In the genomic region with DNA sequence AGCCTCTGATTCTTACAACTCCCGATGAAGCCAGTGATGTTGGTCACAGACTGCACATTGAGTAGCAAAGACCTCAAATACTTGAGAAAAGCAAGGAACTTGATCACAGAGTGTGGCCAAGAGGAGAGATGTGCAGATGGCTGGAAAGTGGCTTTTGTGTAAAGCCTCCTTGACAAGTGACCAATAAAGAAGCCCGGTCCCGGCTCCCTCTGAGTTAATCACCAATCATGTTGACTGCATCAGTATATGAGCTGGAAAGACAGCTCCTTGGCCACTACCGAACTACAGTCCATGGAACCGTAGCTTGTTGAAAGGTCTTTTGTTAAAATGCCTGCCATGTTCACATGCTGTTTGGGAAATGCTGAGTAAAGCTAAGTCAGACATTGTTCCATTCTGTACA, we compare ENCODE assay signal across 15 cellular contexts. TPM values are rescaled to one million over a fixed set of nuclear protein-coding genes. Genes with fewer than 3 reads are reported as not detected.
A peak's percentile ranks its signal among the peaks of the same experiment; 100 is the strongest.
DNase-seq lines count a peak whose midpoint lies in the region; ATAC-seq and TF ChIP-seq lines count a peak whose summit lies in the region.
"Had no signal": no experiment of that assay in that cellular context is flagged by ENCODE, and none has a peak within 500 bp of the region (broad histone marks: within the 10 kb centered on the region; RNA-seq: fewer than 3 reads in every experiment).

No MANE protein-coding gene starts in this region.

- peaks cover 5% of the 10 kb centered on the region for H3K9me3 Mint-ChIP-seq in activated CD4-positive, alpha-beta T cell treated with anti-CD3 and anti-CD28 coated beads, Interleukin-2, amount 10 ng/mL, durations not matched to agents 7 days and 5 days

- peaks cover 12% of the 10 kb centered on the region for H3K27me3 ChIP-seq in foreskin keratinocyte

- no peak for TF ChIP-seq CTCF in foreskin keratinocyte (conservative IDR thresholded peaks at IDR 0.05)

- DNase-seq in activated CD4-positive, alpha-beta T cell treated with anti-CD3 and anti-CD28 coated beads, Interleukin-2, amount 10 ng/mL, durations not matched to agents 7 days and 5 days: peak; percentile 4
- no peak for DNase-seq in activated CD4-positive, alpha-beta T cell treated with anti-CD3 and anti-CD28 coated beads, Interleukin-2, amount 50 U/mL, for 48 hours
- peak; percentile 83 for DNase-seq in NCI-H524 treated with DMSO at 0.1 percent for 48 hours (lab: John Stamatoyannopoulos, UW)
- no peak for DNase-seq in foreskin keratinocyte
- no peak for DNase-seq in stimulated activated CD4-positive, alpha-beta T cell treated with anti-CD3 and anti-CD28 coated beads, Interleukin-1b, Interleukin-23, amount 100 ng/mL, for 48 hours
- DNase-seq in SW480 (ENCODE audit: low spot score): no peak
- DNase-seq: glutamatergic neuron, NCI-H2081 treated with DMSO at 0.1 percent for 48 hours, NCI-H82 had no signal

- H3K27ac ChIP-seq in foreskin keratinocyte: peak overlapping the region; percentile 80
- H3K27ac ChIP-seq: A549, thoracic aorta had no signal

- no peak overlapping the region for H3K4me3 Mint-ChIP-seq in activated CD4-positive, alpha-beta T cell treated with anti-CD3 and anti-CD28 coated beads, Interleukin-2, amount 10 ng/mL, durations not matched to agents 7 days and 5 days

- no peaks in the 10 kb centered on the region for H3K27me3 Mint-ChIP-seq in activated CD4-positive, alpha-beta T cell treated with anti-CD3 and anti-CD28 coated beads, Interleukin-2, amount 10 ng/mL, durations not matched to agents 7 days and 5 days

- peaks cover 18% of the 10 kb centered on the region for H3K4me1 ChIP-seq in foreskin keratinocyte

- ATAC-seq in GM21619 (IDR thresholded peaks at IDR 0.05; ENCODE audit: unreplicated experiment): peak; percentile 1
- no peak for ATAC-seq in foreskin keratinocyte
- no peak for ATAC-seq in GM19328 (IDR thresholded peaks at IDR 0.05; ENCODE audit: unreplicated experiment)

- POLR2A ChIA-PET in activated CD4-positive, alpha-beta T cell treated with anti-CD3 and anti-CD28 coated beads, Interleukin-2, amount 10 ng/mL, durations not matched to agents 7 days and 5 days (lab: Charles Lee): no interaction called here

- CTCF ChIA-PET in activated CD4-positive, alpha-beta T cell treated with anti-CD3 and anti-CD28 coated beads, Interleukin-2, amount 10 ng/mL, durations not matched to agents 7 days and 5 days (lab: Charles Lee): no interaction called here

- no peak overlapping the region for H3K27ac Mint-ChIP-seq in activated CD4-positive, alpha-beta T cell treated with anti-CD3 and anti-CD28 coated beads, Interleukin-2, amount 10 ng/mL, durations not matched to agents 7 days and 5 days

- peaks cover 10% of the 10 kb centered on the region for H3K4me1 Mint-ChIP-seq in activated CD4-positive, alpha-beta T cell treated with anti-CD3 and anti-CD28 coated beads, Interleukin-2, amount 10 ng/mL, durations not matched to agents 7 days and 5 days

- no peaks in the 10 kb centered on the region for H3K36me3 Mint-ChIP-seq in activated CD4-positive, alpha-beta T cell treated with anti-CD3 and anti-CD28 coated beads, Interleukin-2, amount 10 ng/mL, durations not matched to agents 7 days and 5 days (ENCODE audit: low read depth)

RNA-seq across cellular contexts. Expression of a gene that starts 19.7 kb away (rescaled TPM):
- not detected for total RNA-seq in activated CD4-positive, alpha-beta T cell treated with anti-CD3 and anti-CD28 coated beads, Interleukin-2, amount 10 ng/mL, durations not matched to agents 7 days and 5 days
- not detected in 2 replicates for total RNA-seq in foreskin keratinocyte
- polyA plus RNA-seq in foreskin keratinocyte: not detected in 2 replicates
- total RNA-seq: activated naive CD4-positive, alpha-beta T cell treated with anti-CD3 and anti-CD28 coated beads, Interleukin-2, amount 50 U/mL, for 72 hours; kidney epithelial cell; thoracic aorta had no signal
- polyA plus RNA-seq: A549 had no signal

RNA-seq across cellular contexts. Expression of a gene that starts 23.7 kb away (rescaled TPM):
- total RNA-seq in activated CD4-positive, alpha-beta T cell treated with anti-CD3 and anti-CD28 coated beads, Interleukin-2, amount 10 ng/mL, durations not matched to agents 7 days and 5 days: not detected
- total RNA-seq in foreskin keratinocyte: not detected in 2 replicates
- polyA plus RNA-seq in foreskin keratinocyte: not detected in 2 replicates
- total RNA-seq: activated naive CD4-positive, alpha-beta T cell treated with anti-CD3 and anti-CD28 coated beads, Interleukin-2, amount 50 U/mL, for 72 hours; kidney epithelial cell; thoracic aorta had no signal

RNA-seq across cellular contexts. Expression of a gene that starts 41.6 kb away (rescaled TPM):
- 1 to 10 TPM; 4.1 to 4.4 TPM for total RNA-seq in activated CD4-positive, alpha-beta T cell treated with anti-CD3 and anti-CD28 coated beads, Interleukin-2, amount 10 ng/mL, durations not matched to agents 7 days and 5 days
- total RNA-seq in foreskin keratinocyte: 0.14 and 0.20 TPM in 2 replicates
- 0.12 and 0.39 TPM in 2 replicates for polyA plus RNA-seq in foreskin keratinocyte

RNA-seq across cellular contexts. Expression of a gene that starts 53.8 kb away (rescaled TPM):
- not detected for total RNA-seq in activated CD4-positive, alpha-beta T cell treated with anti-CD3 and anti-CD28 coated beads, Interleukin-2, amount 10 ng/mL, durations not matched to agents 7 days and 5 days
- not detected in 2 replicates for total RNA-seq in foreskin keratinocyte
- polyA plus RNA-seq in foreskin keratinocyte: not detected in 2 replicates
- total RNA-seq: activated naive CD4-positive, alpha-beta T cell treated with anti-CD3 and anti-CD28 coated beads, Interleukin-2, amount 50 U/mL, for 72 hours; kidney epithelial cell had no signal

Comparison
In these comparisons a context has a peak if more than half of its experiments do, and no peak if none do; other contexts are left out.
1. DNase-seq: peak in activated CD4-positive, alpha-beta T cell treated with anti-CD3 and anti-CD28 coated beads, Interleukin-2, amount 10 ng/mL, durations not matched to agents 7 days and 5 days (single experiment) and NCI-H524 treated with DMSO at 0.1 percent for 48 hours (single experiment); none in activated CD4-positive, alpha-beta T cell treated with anti-CD3 and anti-CD28 coated beads, Interleukin-2, amount 50 U/mL, for 48 hours (0 of 2), foreskin keratinocyte (0 of 2), stimulated activated CD4-positive, alpha-beta T cell treated with anti-CD3 and anti-CD28 coated beads, Interleukin-1b, Interleukin-23, amount 100 ng/mL, for 48 hours (single experiment) and SW480 (single experiment).